1 cellular context compared by ENCODE assay signal in the genomic region with DNA sequence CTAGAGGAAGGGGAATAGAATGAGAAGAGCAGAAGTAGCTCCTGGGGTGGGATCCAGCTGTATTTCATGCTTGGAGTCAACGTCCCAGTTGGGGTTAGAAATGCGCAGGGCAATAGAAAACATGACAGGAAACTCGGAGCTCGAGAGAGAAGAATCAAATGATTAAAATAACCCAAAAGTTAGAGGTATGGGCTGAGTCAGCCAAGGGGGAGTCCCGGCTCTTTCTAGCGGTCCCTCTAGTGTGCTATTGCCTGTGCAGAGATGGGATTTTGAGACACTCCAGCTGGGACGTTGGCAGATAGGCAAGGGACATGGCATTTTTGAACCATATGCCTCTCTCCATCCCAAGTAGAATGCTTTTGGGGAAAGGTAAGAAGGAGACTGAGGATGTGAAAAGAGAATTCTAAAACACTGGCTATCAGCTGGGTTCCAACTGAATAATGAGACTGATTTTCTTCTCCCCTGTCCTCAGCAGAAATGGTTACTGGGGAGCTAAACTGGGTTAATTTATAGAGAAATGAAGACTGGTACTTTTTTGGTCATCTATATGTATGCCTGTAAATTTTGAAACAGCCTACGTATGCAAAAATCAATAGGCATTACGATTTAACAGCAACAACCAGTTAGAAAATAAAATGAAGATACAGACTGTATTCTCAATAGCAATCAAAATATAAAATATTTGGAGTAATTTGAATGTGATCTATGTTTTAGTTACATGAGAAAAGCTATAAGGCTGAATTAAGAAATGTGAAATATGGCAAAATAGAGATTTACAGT.
TF ChIP-seq lines count a peak whose summit lies in the region.

No MANE protein-coding gene starts in this region.

TF ChIP-seq in GM12878, 131 proteins besides CTCF, POLR2A, EP300 and RAD21:
- TF ChIP-seq JUNB (IDR thresholded peaks at IDR 0.05): peak; percentile 29; the same call in 1 of the 2 replicates
- 0 out of 2 replicates have a peak, but pooled peaks have one; percentile 55 for TF ChIP-seq TCF12 (IDR thresholded peaks at IDR 0.05; ENCODE audit: low read depth, low read length)
- TF ChIP-seq, protein P1, sequence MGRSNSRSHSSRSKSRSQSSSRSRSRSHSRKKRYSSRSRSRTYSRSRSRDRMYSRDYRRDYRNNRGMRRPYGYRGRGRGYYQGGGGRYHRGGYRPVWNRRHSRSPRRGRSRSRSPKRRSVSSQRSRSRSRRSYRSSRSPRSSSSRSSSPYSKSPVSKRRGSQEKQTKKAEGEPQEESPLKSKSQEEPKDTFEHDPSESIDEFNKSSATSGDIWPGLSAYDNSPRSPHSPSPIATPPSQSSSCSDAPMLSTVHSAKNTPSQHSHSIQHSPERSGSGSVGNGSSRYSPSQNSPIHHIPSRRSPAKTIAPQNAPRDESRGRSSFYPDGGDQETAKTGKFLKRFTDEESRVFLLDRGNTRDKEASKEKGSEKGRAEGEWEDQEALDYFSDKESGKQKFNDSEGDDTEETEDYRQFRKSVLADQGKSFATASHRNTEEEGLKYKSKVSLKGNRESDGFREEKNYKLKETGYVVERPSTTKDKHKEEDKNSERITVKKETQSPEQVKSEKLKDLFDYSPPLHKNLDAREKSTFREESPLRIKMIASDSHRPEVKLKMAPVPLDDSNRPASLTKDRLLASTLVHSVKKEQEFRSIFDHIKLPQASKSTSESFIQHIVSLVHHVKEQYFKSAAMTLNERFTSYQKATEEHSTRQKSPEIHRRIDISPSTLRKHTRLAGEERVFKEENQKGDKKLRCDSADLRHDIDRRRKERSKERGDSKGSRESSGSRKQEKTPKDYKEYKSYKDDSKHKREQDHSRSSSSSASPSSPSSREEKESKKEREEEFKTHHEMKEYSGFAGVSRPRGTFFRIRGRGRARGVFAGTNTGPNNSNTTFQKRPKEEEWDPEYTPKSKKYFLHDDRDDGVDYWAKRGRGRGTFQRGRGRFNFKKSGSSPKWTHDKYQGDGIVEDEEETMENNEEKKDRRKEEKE (IDR thresholded peaks at IDR 0.05): no peak
- no peak for TF ChIP-seq TCF7 (IDR thresholded peaks at IDR 0.05; ENCODE audit: borderline replicate concordance)
